10 cellular contexts compared by ENCODE assay signal in the genomic region with DNA sequence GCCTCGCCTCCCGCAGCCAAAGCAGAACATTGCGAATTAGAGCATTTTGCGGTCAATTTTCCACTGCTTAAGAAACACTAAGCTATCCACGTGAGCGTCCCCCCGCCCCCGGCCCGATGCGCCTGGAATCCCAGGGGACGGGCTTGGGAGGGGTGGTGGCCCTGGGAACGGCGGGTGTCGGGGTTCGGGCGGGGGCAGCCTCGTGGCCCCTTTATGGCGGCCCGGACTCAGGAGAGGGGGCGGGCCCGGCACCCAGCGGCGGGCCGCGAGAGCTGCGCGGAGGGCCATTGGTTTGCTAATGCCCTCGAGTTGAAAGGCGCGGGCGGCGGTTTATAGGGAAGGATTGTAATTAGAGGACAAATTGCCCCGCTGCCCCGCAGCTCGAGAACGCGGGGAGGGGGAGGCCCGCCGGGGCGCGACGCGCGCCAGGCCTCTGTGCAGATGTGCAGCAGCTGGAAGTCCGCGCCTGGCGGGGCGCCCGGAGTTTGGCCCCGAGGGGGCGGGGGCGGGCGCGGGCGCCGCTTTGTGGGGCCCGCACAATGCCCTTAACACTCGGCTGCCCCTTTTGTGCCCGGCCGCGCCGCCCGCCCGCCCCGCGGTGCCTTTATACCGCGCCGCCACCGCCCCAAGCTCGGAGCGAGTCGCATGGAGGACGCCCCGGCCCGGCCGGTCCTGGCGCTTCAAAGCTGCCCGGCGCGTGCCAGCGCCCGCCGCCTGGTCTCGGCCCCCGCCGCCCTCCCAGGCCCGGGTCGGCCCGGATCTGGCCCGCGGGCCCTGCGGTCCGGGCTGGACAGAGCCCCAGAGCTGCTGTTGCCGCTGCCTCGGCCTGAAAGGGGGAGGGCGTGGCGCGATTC. TPM values are rescaled to one million over a fixed set of nuclear protein-coding genes. Genes with fewer than 3 reads are reported as not detected.
DNase-seq lines count a peak whose midpoint lies in the region; ATAC-seq and TF ChIP-seq lines count a peak whose summit lies in the region.
"Had no signal": no experiment of that assay in that cellular context is flagged by ENCODE, and none has a peak within 500 bp of the region (broad histone marks: within the 10 kb centered on the region; RNA-seq: fewer than 3 reads in every experiment).

No MANE protein-coding gene starts in this region.

- no peaks in the 10 kb centered on the region for H3F3A ChIP-seq in SK-N-SH (replicated peaks; ENCODE audit: insufficient read depth)

- TF ChIP-seq POLR2A in esophagus muscularis mucosa (IDR thresholded peaks at IDR 0.05; ENCODE audit: low read depth) (no peak), stomach (IDR thresholded peaks at IDR 0.05) (no peak)

- H3K4me3 ChIP-seq in SK-N-SH (ENCODE audit: low read depth in 2 of 2, low read length in 1 of 2) (no peak overlapping the region), esophagus muscularis mucosa (peak overlapping the region; percentile 17 to 36 (median 24)), stomach (peak overlapping the region; percentile 7 to 38 (median 15))

- H3K4me2 ChIP-seq in SK-N-SH: no peak overlapping the region

- no peak overlapping the region for H3K27ac ChIP-seq in SK-N-SH (ENCODE audit: low read depth in 2 of 2, low read length in 1 of 2)
- H3K27ac ChIP-seq in esophagus muscularis mucosa (replicated peaks in 1 of 4): no peak overlapping the region
- H3K27ac ChIP-seq in stomach: no peak overlapping the region
- H3K27ac ChIP-seq: spleen had no signal

- ATAC-seq in SK-N-SH treated with all-trans-retinoic acid at 6 μM for 48 hours: no peak

- TF ChIP-seq CTCF in SK-N-SH (IDR thresholded peaks at IDR 0.05) (no peak), esophagus muscularis mucosa (IDR thresholded peaks at IDR 0.05) (no peak), stomach (IDR thresholded peaks at IDR 0.05) (no peak)

- DNase-seq in SK-N-SH: peak; percentile 71
- no peak for DNase-seq in esophagus muscularis mucosa (ENCODE audit: extremely low spot score)
- DNase-seq in stomach: no peak
- DNase-seq in activated T-cell treated with anti-CD3 and anti-CD28 coated beads, Interleukin-2, amount 50 U/mL, for 1 hour: no peak
- no peak for DNase-seq in amniotic stem cell (lab: John Stamatoyannopoulos, UW)
- DNase-seq: BE2C, spleen had no signal

- H3K79me2 ChIP-seq in SK-N-SH (ENCODE audit: insufficient read depth): no peaks in the 10 kb centered on the region

- H3K27me3 ChIP-seq in SK-N-SH (ENCODE audit: insufficient read depth) (no peaks in the 10 kb centered on the region), esophagus muscularis mucosa (peaks cover 26 to 88% (median 58%) of the 10 kb centered on the region in 4 donors), stomach (peaks cover 22 to 95% (median 74%) of the 10 kb centered on the region in 3 donors)

- CTCF ChIA-PET in SK-N-SH (lab: Yijun Ruan, JAX): interaction anchor here (0.7 to 7.1 kb wide), 11 partner anchors 37 to 208 kb away, joined by 3 to 100 read pairs (median 3); no protein-coding TSS in a partner anchor

- POLR2A ChIA-PET in SK-N-SH (lab: Yijun Ruan, JAX): no interaction called here

- no peak for TF ChIP-seq RAD21 in SK-N-SH (IDR thresholded peaks at IDR 0.05; ENCODE audit: low read length)

- H3K9ac ChIP-seq in SK-N-SH: no peak overlapping the region

- no peak overlapping the region for H2AFZ ChIP-seq in SK-N-SH (ENCODE audit: low read depth)

- H3K9me3 ChIP-seq in SK-N-SH: no peaks in the 10 kb centered on the region
- H3K9me3 ChIP-seq in esophagus muscularis mucosa: no peaks in the 10 kb centered on the region
- no peaks in the 10 kb centered on the region for H3K9me3 ChIP-seq in stomach
- H3K9me3 ChIP-seq: BE2C, spleen had no signal

- H3K4me1 ChIP-seq in SK-N-SH (ENCODE audit: control insufficient read depth in 1 of 2, insufficient read depth in 2 of 2, low read depth in 1 of 2, low read length in 1 of 2) (no peaks in the 10 kb centered on the region; a peak in 1 of 4 replicates), esophagus muscularis mucosa (peaks cover 26 to 44% (median 38%) of the 10 kb centered on the region in 4 donors), stomach (peaks cover 28 to 46% (median 41%) of the 10 kb centered on the region in 4 donors)
- H3K4me1 ChIP-seq: BE2C had no signal

- peaks cover 3% of the 10 kb centered on the region; the same call in 1 of the 2 replicates for H4K20me1 ChIP-seq in SK-N-SH (ENCODE audit: insufficient read depth)

- intact Hi-C loops in esophagus muscularis mucosa (cut with DNase I): no loop called here
- intact Hi-C loops in stomach (cut with DNase I; ENCODE audit: low total_unique reads): loop anchor here (10.0 kb wide), 2 partner anchors 163 to 187 kb away; no protein-coding TSS in a partner anchor

- H3K36me3 ChIP-seq in SK-N-SH (replicated peaks in 1 of 2; ENCODE audit: control insufficient read depth in 1 of 2, insufficient read depth in 2 of 2, low read length in 1 of 2) (no peaks in the 10 kb centered on the region), esophagus muscularis mucosa (no peaks in the 10 kb centered on the region), stomach (no peaks in the 10 kb centered on the region)
- H3K36me3 ChIP-seq: BE2C, spleen had no signal

- WGBS in SK-N-SH (ENCODE audit: low lambda C conversion rate): 67% methylated on average over 19 of the region's 99 CpGs
- 4% methylated on average over 10 of the region's 99 CpGs for WGBS in esophagus muscularis mucosa
- 1 to 2% (median 2%) methylated on average over 24 to 99 of the region's 99 CpGs for WGBS in stomach, 5 donors

- H3K9me2 ChIP-seq in SK-N-SH: no peaks in the 10 kb centered on the region

- TF ChIP-seq EP300 in SK-N-SH (IDR thresholded peaks at IDR 0.05; ENCODE audit: borderline replicate concordance in 1 of 2, low read depth in 1 of 2, low read length in 1 of 2) (no peak), esophagus muscularis mucosa (IDR thresholded peaks at IDR 0.05) (no peak), stomach (IDR thresholded peaks at IDR 0.05) (no peak)

TF ChIP-seq in SK-N-SH, 30 proteins besides CTCF, POLR2A, EP300 and RAD21:
- TF ChIP-seq SMC3 (IDR thresholded peaks at IDR 0.05; ENCODE audit: low read depth, low read length) (no peak), RCOR1 (IDR thresholded peaks at IDR 0.05; ENCODE audit: low read length) (no peak), MEF2A (IDR thresholded peaks at IDR 0.05; ENCODE audit: borderline replicate concordance, low read depth) (no peak)

TF ChIP-seq in SK-N-SH treated with all-trans-retinoic acid at 6 μM for 48 hours, 23 proteins besides CTCF, POLR2A, EP300 and RAD21:
- TF ChIP-seq ZFP3 (CRISPR knock-in tag; IDR thresholded peaks at IDR 0.05) (no peak), ZNF565 (CRISPR knock-in tag; conservative IDR thresholded peaks at IDR 0.05; ENCODE audit: low read depth) (no peak), TCF4 (CRISPR knock-in tag; IDR thresholded peaks at IDR 0.05; ENCODE audit: borderline replicate concordance) (no peak), ARNTL (CRISPR knock-in tag; IDR thresholded peaks at IDR 0.05; ENCODE audit: borderline replicate concordance, low read depth) (no peak), ESRRG (CRISPR knock-in tag; IDR thresholded peaks at IDR 0.05) (no peak), BACH2 (CRISPR knock-in tag; IDR thresholded peaks at IDR 0.05; ENCODE audit: borderline replicate concordance) (no peak), ZNF70 (CRISPR knock-in tag; IDR thresholded peaks at IDR 0.05) (no peak)
- TF ChIP-seq, protein P1, sequence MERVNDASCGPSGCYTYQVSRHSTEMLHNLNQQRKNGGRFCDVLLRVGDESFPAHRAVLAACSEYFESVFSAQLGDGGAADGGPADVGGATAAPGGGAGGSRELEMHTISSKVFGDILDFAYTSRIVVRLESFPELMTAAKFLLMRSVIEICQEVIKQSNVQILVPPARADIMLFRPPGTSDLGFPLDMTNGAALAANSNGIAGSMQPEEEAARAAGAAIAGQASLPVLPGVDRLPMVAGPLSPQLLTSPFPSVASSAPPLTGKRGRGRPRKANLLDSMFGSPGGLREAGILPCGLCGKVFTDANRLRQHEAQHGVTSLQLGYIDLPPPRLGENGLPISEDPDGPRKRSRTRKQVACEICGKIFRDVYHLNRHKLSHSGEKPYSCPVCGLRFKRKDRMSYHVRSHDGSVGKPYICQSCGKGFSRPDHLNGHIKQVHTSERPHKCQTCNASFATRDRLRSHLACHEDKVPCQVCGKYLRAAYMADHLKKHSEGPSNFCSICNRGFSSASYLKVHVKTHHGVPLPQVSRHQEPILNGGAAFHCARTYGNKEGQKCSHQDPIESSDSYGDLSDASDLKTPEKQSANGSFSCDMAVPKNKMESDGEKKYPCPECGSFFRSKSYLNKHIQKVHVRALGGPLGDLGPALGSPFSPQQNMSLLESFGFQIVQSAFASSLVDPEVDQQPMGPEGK (CRISPR knock-in tag; IDR thresholded peaks at IDR 0.05; ENCODE audit: borderline replicate concordance): no peak
TF ChIP-seq in SK-N-SH treated with all-trans-retinoic acid at 6 μM for 48 hours: peak in this region for 0.

RNA-seq across cellular contexts. Expression of gene HES3, which starts 1.9 kb away (rescaled TPM):
- not detected in 2 replicates for polyA plus RNA-seq in SK-N-SH (2012; rRNA removed)
- not detected in 2 replicates for polyA plus RNA-seq in SK-N-SH (2012; cell fraction: cytosol; rRNA removed)
- not detected in 2 replicates for polyA plus RNA-seq in SK-N-SH (2012; cell fraction: nucleus; rRNA removed)
- total RNA-seq in esophagus muscularis mucosa: not detected
- total RNA-seq in stomach: not detected
- polyA plus RNA-seq in stomach: not detected
- total RNA-seq: liver; spleen; T-helper 1 cell treated with Interleukin-12 subunit alpha and Interleukin-12 subunit beta and Interleukin-4 antibody, amounts not matched to agents 30 ng/mL and 1 ng/mL, for 36 hours had no signal
- polyA plus RNA-seq: liver, spleen had no signal

RNA-seq across cellular contexts. Expression of gene ICMT, which starts 6.3 kb away (rescaled TPM):
- polyA plus RNA-seq in SK-N-SH (2012; rRNA removed) (40.2 and 43.7 TPM in 2 replicates), stomach (10 to 100 TPM in 2 of 3 donors, 1 to 10 TPM in 1; 9.9 to 15.9 (median 14.6) TPM)
- 41.9 and 51.0 TPM in 2 replicates for polyA plus RNA-seq in SK-N-SH (2012; cell fraction: cytosol; rRNA removed)
- polyA plus RNA-seq in SK-N-SH (2012; cell fraction: nucleus; rRNA removed): 16.5 and 21.6 TPM in 2 replicates
- total RNA-seq in esophagus muscularis mucosa (10 to 100 TPM; 60.0 to 89.5 (median 77.8) TPM), stomach (10 to 100 TPM; 16.3 to 67.9 (median 35.2) TPM)

RNA-seq across cellular contexts. Expression of gene GPR153, which starts 18.8 kb away (rescaled TPM):
- polyA plus RNA-seq in SK-N-SH (2012; rRNA removed) (5.2 and 6.6 TPM in 2 replicates), stomach (1 to 10 TPM; 2.2 to 3.1 (median 2.6) TPM)
- polyA plus RNA-seq in SK-N-SH (2012; cell fraction: cytosol; rRNA removed): 2.3 and 4.2 TPM in 2 replicates
- polyA plus RNA-seq in SK-N-SH (2012; cell fraction: nucleus; rRNA removed): 13.1 and 18.0 TPM in 2 replicates
- total RNA-seq in esophagus muscularis mucosa (10 to 100 TPM in 2 of 4 donors, 1 to 10 TPM in 2; 5.5 to 11.0 (median 9.3) TPM), stomach (10 to 100 TPM in 1 of 5 donors, 1 to 10 TPM in 4; 1.8 to 63.1 (median 3.6) TPM)

RNA-seq across cellular contexts. Expression of gene RNF207, which starts 36.2 kb away (rescaled TPM):
- polyA plus RNA-seq in SK-N-SH (2012; rRNA removed): 19.2 and 25.4 TPM in 2 replicates
- 2.5 and 4.0 TPM in 2 replicates for polyA plus RNA-seq in SK-N-SH (2012; cell fraction: cytosol; rRNA removed)
- 134 and 388 TPM in 2 replicates for polyA plus RNA-seq in SK-N-SH (2012; cell fraction: nucleus; rRNA removed)
- 10 to 100 TPM; 10.8 to 43.2 (median 20.2) TPM for total RNA-seq in esophagus muscularis mucosa
- 100 to 1,000 TPM in 1 of 5 donors, 10 to 100 TPM in 4; 11.9 to 112 (median 69.4) TPM for total RNA-seq in stomach
- 10 to 100 TPM in 1 of 3 donors, 1 to 10 TPM in 2; 1.5 to 17.5 (median 3.9) TPM for polyA plus RNA-seq in stomach

RNA-seq across cellular contexts. Expression of gene RPL22, which starts 42.7 kb away (rescaled TPM):
- polyA plus RNA-seq in SK-N-SH (2012; rRNA removed) (140 and 151 TPM in 2 replicates), stomach (100 to 1,000 TPM; 343 to 718 (median 413) TPM)
- polyA plus RNA-seq in SK-N-SH (2012; cell fraction: cytosol; rRNA removed): 216 and 367 TPM in 2 replicates
- 37.2 and 61.3 TPM in 2 replicates for polyA plus RNA-seq in SK-N-SH (2012; cell fraction: nucleus; rRNA removed)
- total RNA-seq in esophagus muscularis mucosa (100 to 1,000 TPM; 150 to 225 (median 218) TPM), stomach (100 to 1,000 TPM; 103 to 301 (median 166) TPM)

Comparison
In these comparisons a context has a peak if more than half of its experiments do, and no peak if none do; other contexts are left out.
1. H3K4me3 ChIP-seq: peak in esophagus muscularis mucosa (4 of 4) and stomach (4 of 4); none in SK-N-SH (0 of 2).